Comparison of ENCODE assay signal across 38 cellular contexts in genomic region chr19:53034054-53034453, GRCh38. TPM values are rescaled to one million over a fixed set of nuclear protein-coding genes. Genes with fewer than 3 reads are reported as not detected.
"Had no signal": no experiment of that assay in that cellular context is flagged by ENCODE, and none has a peak within 500 bp of the region (broad histone marks: within the 10 kb centered on the region; RNA-seq: fewer than 3 reads in every experiment).

No MANE protein-coding gene starts in this region.

- H3K9ac ChIP-seq: KMS-11 had no signal

- H3K4me3 ChIP-seq: MG63 had no signal

- H3K27me3 ChIP-seq: MG63 had no signal

- DNase-seq: Karpas-422, Kasumi-1, MG63, MM.1S, MV-4-11, NCI-H1048, NCI-H1092, NCI-H1092 treated with DMSO at 0.1 percent for 48 hours, NCI-H1105, NCI-H1105 treated with DMSO at 0.1 percent for 48 hours, NCI-H1417, NCI-H1417 treated with DMSO at 0.1 percent for 48 hours, NCI-H1436, NCI-H1436 treated with DMSO at 0.1 percent for 48 hours, NCI-H146, NCI-H1694, NCI-H1694 treated with DMSO at 0.1 percent for 48 hours, NCI-H187, NCI-H187 treated with DMSO at 0.1 percent for 48 hours, NCI-H1930, NCI-H2029, NCI-H2029 treated with DMSO at 0.1 percent for 48 hours, NCI-H2081, NCI-H2081 treated with DMSO at 0.1 percent for 48 hours, NCI-H2107, NCI-H2171, NCI-H2171 treated with DMSO at 0.1 percent for 48 hours, NCI-H2227 treated with DMSO at 0.1 percent for 48 hours, NCI-H226, NCI-H345, NCI-H446, NCI-H446 treated with DMSO at 0.1 percent for 48 hours, NCI-H510A had no signal

- H3K4me2 ChIP-seq: KMS-11 had no signal

- H3K27ac ChIP-seq: KMS-11 had no signal

- H3K36me3 ChIP-seq: MG63 had no signal

- H3K9me3 ChIP-seq: MG63 had no signal

RNA-seq across cellular contexts. Expression of gene ERVV-2, which starts 10.5 kb away (rescaled TPM):
- total RNA-seq: LHCN-M2, M059J, MCF 10A, NCI-H460 had no signal

RNA-seq across cellular contexts. Expression of gene ERVV-1, which starts 20.3 kb away (rescaled TPM):
- total RNA-seq: LHCN-M2, M059J, MCF 10A, NCI-H460 had no signal
